In the genomic region with DNA sequence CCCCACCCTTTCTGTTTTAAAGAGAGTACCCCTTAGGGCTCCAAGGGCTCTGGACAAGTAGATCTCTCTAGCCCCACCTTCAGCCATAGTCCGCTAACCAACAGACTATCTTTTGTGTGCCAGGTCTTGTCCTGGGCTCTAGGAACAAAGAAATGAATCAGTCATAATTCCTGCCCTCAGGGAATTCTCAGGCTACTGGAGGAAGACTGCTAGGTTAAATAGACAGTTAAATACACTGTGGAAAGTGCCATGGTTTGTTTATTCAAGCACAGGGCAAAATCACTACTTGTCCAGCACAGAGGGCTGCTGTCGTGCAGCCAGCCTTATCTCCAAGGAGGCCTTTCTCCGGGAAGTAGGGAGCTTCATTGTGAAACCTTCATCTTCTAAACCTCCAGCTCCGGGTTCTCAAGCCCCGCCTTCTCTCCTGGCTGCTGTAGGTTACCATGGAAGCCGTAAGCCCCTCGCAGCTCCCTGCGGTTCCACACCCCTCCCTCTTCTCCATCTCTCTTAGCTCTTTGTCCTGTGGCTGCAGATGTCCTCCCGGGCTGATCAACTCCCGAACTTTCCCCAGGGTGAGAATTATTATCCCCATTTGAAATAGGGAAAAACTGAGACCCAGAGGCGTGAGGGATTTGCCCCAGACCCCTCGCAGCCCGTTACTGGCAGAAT, we compare ENCODE assay signal across 10 cellular contexts. TPM values are rescaled to one million over a fixed set of nuclear protein-coding genes. Genes with fewer than 3 reads are reported as not detected.
DNase-seq lines count a peak whose midpoint lies in the region; ATAC-seq and TF ChIP-seq lines count a peak whose summit lies in the region.
"Had no signal": no experiment of that assay in that cellular context is flagged by ENCODE, and none has a peak within 500 bp of the region (broad histone marks: within the 10 kb centered on the region; RNA-seq: fewer than 3 reads in every experiment).

No MANE protein-coding gene starts in this region.

- no peaks in the 10 kb centered on the region for H3K9me3 Mint-ChIP-seq in naive thymus-derived CD4-positive, alpha-beta T cell
- H3K9me3 Mint-ChIP-seq in activated CD4-positive, alpha-beta memory T cell treated with anti-CD3 and anti-CD28 coated beads, Interleukin-2, amount 10 ng/mL, durations not matched to agents 7 days and 5 days, result no peaks in the 10 kb centered on the region
- H3K9me3 Mint-ChIP-seq: IgD-negative memory B cell, memory B cell had no signal

- no peak for TF ChIP-seq CTCF in choroid plexus epithelial cell (conservative IDR thresholded peaks at IDR 0.05; ENCODE audit: low read depth, low read length)

- POLR2A ChIA-PET in naive thymus-derived CD4-positive, alpha-beta T cell (lab: Charles Lee), result interaction anchor here (0.7 to 1.9 kb wide), 3 partner anchors 16 to 59 kb away, joined by 3 to 5 read pairs (median 3); no protein-coding TSS in a partner anchor
- POLR2A ChIA-PET in activated CD4-positive, alpha-beta memory T cell treated with anti-CD3 and anti-CD28 coated beads, Interleukin-2, amount 10 ng/mL, durations not matched to agents 7 days and 5 days (lab: Charles Lee), result no interaction called here

- H3K36me3 Mint-ChIP-seq in naive thymus-derived CD4-positive, alpha-beta T cell, result peaks cover 0 to 41% (median 7%) of the 10 kb centered on the region in 5 donors
- H3K36me3 Mint-ChIP-seq in activated CD4-positive, alpha-beta memory T cell treated with anti-CD3 and anti-CD28 coated beads, Interleukin-2, amount 10 ng/mL, durations not matched to agents 7 days and 5 days (ENCODE audit: low read depth), result no peaks in the 10 kb centered on the region

- peaks cover 0 to 33% (median 12%) of the 10 kb centered on the region in 7 donors for H3K4me1 Mint-ChIP-seq in naive thymus-derived CD4-positive, alpha-beta T cell
- H3K4me1 Mint-ChIP-seq in activated CD4-positive, alpha-beta memory T cell treated with anti-CD3 and anti-CD28 coated beads, Interleukin-2, amount 10 ng/mL, durations not matched to agents 7 days and 5 days, result peaks cover 17% of the 10 kb centered on the region

- no peaks in the 10 kb centered on the region for H3K9me3 ChIP-seq in naive thymus-derived CD4-positive, alpha-beta T cell (ENCODE audit: control insufficient read depth in 2 of 3, low read length in 3 of 3)

- H3K4me3 Mint-ChIP-seq in naive thymus-derived CD4-positive, alpha-beta T cell, result no peak overlapping the region
- no peak overlapping the region for H3K4me3 Mint-ChIP-seq in activated CD4-positive, alpha-beta memory T cell treated with anti-CD3 and anti-CD28 coated beads, Interleukin-2, amount 10 ng/mL, durations not matched to agents 7 days and 5 days
- H3K4me3 Mint-ChIP-seq: IgD-negative memory B cell, memory B cell had no signal

- DNase-seq in DMS153 (lab: John Stamatoyannopoulos, UW) (peak; percentile 47), NCI-H1436 treated with DMSO at 0.1 percent for 48 hours (lab: John Stamatoyannopoulos, UW) (peak; percentile 35), choroid plexus epithelial cell (ENCODE audit: low read depth) (peak; percentile 42), MV-4-11 (lab: John Stamatoyannopoulos, UW) (no peak)
- no peak for DNase-seq in naive thymus-derived CD4-positive, alpha-beta T cell
- DNase-seq in activated CD8-positive, alpha-beta memory T cell treated with anti-CD3 and anti-CD28 coated beads for 24 hours, result no peak
- DNase-seq in activated CD4-positive, alpha-beta memory T cell treated with anti-CD3 and anti-CD28 coated beads, Interleukin-2, amount 10 ng/mL, durations not matched to agents 7 days and 5 days, result no peak

- ATAC-seq in naive thymus-derived CD4-positive, alpha-beta T cell, result no peak
- ATAC-seq in HG03135 (IDR thresholded peaks at IDR 0.05; ENCODE audit: unreplicated experiment), result no peak

- CTCF ChIA-PET in naive thymus-derived CD4-positive, alpha-beta T cell (lab: Charles Lee), result no interaction called here
- CTCF ChIA-PET in activated CD4-positive, alpha-beta memory T cell treated with anti-CD3 and anti-CD28 coated beads, Interleukin-2, amount 10 ng/mL, durations not matched to agents 7 days and 5 days (lab: Charles Lee), result no interaction called here

- H3K27me3 ChIP-seq in naive thymus-derived CD4-positive, alpha-beta T cell (ENCODE audit: control insufficient read depth in 2 of 2, insufficient read depth in 2 of 2, low read length in 2 of 2), result no peaks in the 10 kb centered on the region

- H3K27me3 Mint-ChIP-seq in naive thymus-derived CD4-positive, alpha-beta T cell, result no peaks in the 10 kb centered on the region
- H3K27me3 Mint-ChIP-seq in activated CD4-positive, alpha-beta memory T cell treated with anti-CD3 and anti-CD28 coated beads, Interleukin-2, amount 10 ng/mL, durations not matched to agents 7 days and 5 days, result no peaks in the 10 kb centered on the region
- H3K27me3 Mint-ChIP-seq: IgD-negative memory B cell, memory B cell had no signal

- no peak overlapping the region for H3K27ac ChIP-seq in naive thymus-derived CD4-positive, alpha-beta T cell (ENCODE audit: low read depth, low read length)

- H3K36me3 ChIP-seq in naive thymus-derived CD4-positive, alpha-beta T cell (ENCODE audit: control insufficient read depth in 2 of 3, insufficient read depth in 3 of 3, low read length in 3 of 3), result peaks cover 0 to 30% (median 5%) of the 10 kb centered on the region in 3 experiments

- intact Hi-C loops in naive thymus-derived CD4-positive, alpha-beta T cell (cut with micrococcal nuclease), result no loop called here

- H3K27ac Mint-ChIP-seq in naive thymus-derived CD4-positive, alpha-beta T cell, result peak overlapping the region in 7 of 9 donors; percentile 38 to 86 (median 76)
- H3K27ac Mint-ChIP-seq in activated CD4-positive, alpha-beta memory T cell treated with anti-CD3 and anti-CD28 coated beads, Interleukin-2, amount 10 ng/mL, durations not matched to agents 7 days and 5 days, result no peak overlapping the region
- H3K27ac Mint-ChIP-seq: memory B cell had no signal

- peak overlapping the region; percentile 13 for H3K4me3 ChIP-seq in choroid plexus epithelial cell (ENCODE audit: low read depth, low read length)
- no peak overlapping the region for H3K4me3 ChIP-seq in naive thymus-derived CD4-positive, alpha-beta T cell (ENCODE audit: low read length)

- H3K4me1 ChIP-seq in naive thymus-derived CD4-positive, alpha-beta T cell (ENCODE audit: control insufficient read depth in 2 of 2, insufficient read depth in 2 of 2, low read length in 2 of 2), result no peaks in the 10 kb centered on the region

RNA-seq across cellular contexts. Expression of a gene that starts 29.8 kb away (rescaled TPM):
- total RNA-seq in naive thymus-derived CD4-positive, alpha-beta T cell, result 10 to 100 TPM; 12.0 to 87.1 (median 49.8) TPM
- 1 to 10 TPM; 6.8 to 6.9 TPM for polyA plus RNA-seq in naive thymus-derived CD4-positive, alpha-beta T cell
- 10 to 100 TPM; 10.8 to 11.4 TPM for total RNA-seq in activated CD4-positive, alpha-beta memory T cell treated with anti-CD3 and anti-CD28 coated beads, Interleukin-2, amount 10 ng/mL, durations not matched to agents 7 days and 5 days

RNA-seq across cellular contexts. Expression of a gene that starts 35.4 kb away (rescaled TPM):
- 10 to 100 TPM in 1 of 5 experiments, 1 to 10 TPM in 4; 1.4 to 14.4 (median 3.0) TPM for total RNA-seq in naive thymus-derived CD4-positive, alpha-beta T cell
- 1 to 10 TPM; 2.0 to 3.7 TPM for polyA plus RNA-seq in naive thymus-derived CD4-positive, alpha-beta T cell
- total RNA-seq in activated CD4-positive, alpha-beta memory T cell treated with anti-CD3 and anti-CD28 coated beads, Interleukin-2, amount 10 ng/mL, durations not matched to agents 7 days and 5 days, result 10 to 100 TPM; 13.6 TPM

Comparison
In these comparisons a context has a peak if more than half of its experiments do, and no peak if none do; other contexts are left out.
1. DNase-seq: peak in DMS153 (single experiment), NCI-H1436 treated with DMSO at 0.1 percent for 48 hours (single experiment) and choroid plexus epithelial cell (single experiment); none in naive thymus-derived CD4-positive, alpha-beta T cell (0 of 9), activated CD8-positive, alpha-beta memory T cell treated with anti-CD3 and anti-CD28 coated beads for 24 hours (single experiment), activated CD4-positive, alpha-beta memory T cell treated with anti-CD3 and anti-CD28 coated beads, Interleukin-2, amount 10 ng/mL, durations not matched to agents 7 days and 5 days (single experiment) and MV-4-11 (single experiment).